8 cellular contexts compared by ENCODE assay signal in the genomic region with DNA sequence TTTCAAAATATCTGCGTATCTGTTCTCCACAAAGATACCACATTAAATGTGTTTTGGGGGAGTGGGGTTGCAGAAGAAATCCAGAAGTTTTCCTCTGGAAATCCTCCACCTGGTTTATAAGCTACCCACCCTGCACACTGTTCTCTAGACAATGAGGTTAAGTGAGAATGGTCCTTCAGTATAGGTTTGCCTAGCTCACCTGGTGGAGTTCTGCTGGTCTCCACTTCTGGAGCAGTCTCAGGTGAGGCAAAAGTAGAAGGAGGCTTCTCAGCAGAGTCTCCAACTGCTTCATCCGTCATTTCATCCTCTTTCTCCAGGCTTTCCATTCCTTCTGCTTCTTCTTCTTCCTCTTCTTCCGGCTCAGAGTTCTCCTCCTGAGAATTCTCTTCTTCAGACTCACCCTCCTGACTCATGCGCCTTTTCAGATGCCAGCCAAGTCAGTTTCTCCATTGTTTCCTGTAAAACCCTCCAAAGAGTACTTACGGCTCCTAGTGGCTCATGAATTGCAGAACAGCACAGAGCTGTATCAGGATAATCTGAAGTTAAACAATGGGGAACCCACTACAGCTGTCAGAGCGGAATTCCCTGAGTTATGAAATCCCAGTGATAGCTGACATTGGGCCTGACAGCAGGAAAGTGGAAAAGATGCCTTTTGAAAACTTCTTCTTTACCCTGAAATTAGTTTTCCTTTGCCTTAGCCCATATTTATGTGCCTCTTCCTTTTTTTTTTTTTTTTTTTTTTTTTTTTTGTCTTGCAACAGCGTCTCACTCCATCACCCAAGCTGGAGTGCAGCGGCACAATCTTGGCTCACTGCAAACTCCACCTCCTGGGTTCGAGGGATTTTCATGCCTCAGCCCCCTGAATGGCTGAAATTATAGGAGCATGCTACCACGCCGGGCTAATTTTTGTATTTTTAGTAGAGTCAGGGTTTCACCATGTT. TPM values are rescaled to one million over a fixed set of nuclear protein-coding genes. Genes with fewer than 3 reads are reported as not detected.
DNase-seq lines count a peak whose midpoint lies in the region; ATAC-seq, FAIRE-seq and TF ChIP-seq lines count a peak whose summit lies in the region.

No MANE protein-coding gene starts in this region.

- H3K4me1 ChIP-seq in small intestine (ENCODE audit: control insufficient read depth in 2 of 2, insufficient read depth in 1 of 2, low read depth in 1 of 2, low read length in 1 of 2), result peaks cover 0 to 2% of the 10 kb centered on the region in 2 donors

- H3K27me3 ChIP-seq in MG63 (no peaks in the 10 kb centered on the region), WERI-Rb-1 (ENCODE audit: insufficient read depth, low read depth, severe bottlenecking) (no peaks in the 10 kb centered on the region), small intestine (ENCODE audit: control insufficient read depth in 2 of 2, insufficient read depth in 2 of 2, low read length in 2 of 2) (no peaks in the 10 kb centered on the region)

- WGBS in small intestine, 3 donors, result 43 to 49% (median 48%) methylated on average over 11 of the region's 11 CpGs

- intact Hi-C loops in left ventricle myocardium superior (cut with micrococcal nuclease), result no loop called here

- no peak for FAIRE-seq in small intestine (lab: Jason Lieb, UNC)

- peak; percentile 41; the same call in 1 of the 2 replicates for TF ChIP-seq CTCF in WERI-Rb-1 (IDR thresholded peaks at IDR 0.05; ENCODE audit: low read depth, low read length)

- H3K27ac ChIP-seq in WERI-Rb-1, result no peak overlapping the region
- peak overlapping the region; percentile 50 to 68 for H3K27ac ChIP-seq in small intestine (ENCODE audit: low read depth in 1 of 2, low read length in 1 of 2)

- peak; percentile 54 for DNase-seq in DMS114 treated with DMSO at 0.1 percent for 48 hours (lab: John Stamatoyannopoulos, UW; ENCODE audit: unreplicated experiment)
- peak; percentile 62 for DNase-seq in MG63
- DNase-seq in WERI-Rb-1, result peak; percentile 34
- DNase-seq in left ventricle myocardium superior, result no peak
- DNase-seq in small intestine, result peak; percentile 79
- no peak for DNase-seq in NCI-H2029 treated with DMSO at 0.1 percent for 48 hours (lab: John Stamatoyannopoulos, UW)
- DNase-seq in T-helper 2 cell, result no peak

- H3K9me3 ChIP-seq in MG63, result peaks cover 10% of the 10 kb centered on the region
- peaks cover 15% of the 10 kb centered on the region for H3K9me3 ChIP-seq in WERI-Rb-1 (ENCODE audit: severe bottlenecking)
- H3K9me3 ChIP-seq in small intestine (ENCODE audit: control insufficient read depth, low read depth), result no peaks in the 10 kb centered on the region

- H3K4me3 ChIP-seq in MG63, result peak overlapping the region; percentile 42
- H3K4me3 ChIP-seq in WERI-Rb-1 (ENCODE audit: low read depth, low read length), result no peak overlapping the region
- H3K4me3 ChIP-seq in small intestine (ENCODE audit: low read depth in 1 of 2, low read length in 2 of 2), result peak overlapping the region in 1 of 2 donors; percentile 22

- ATAC-seq in left ventricle myocardium superior (peak; percentile 87), HG02981 (IDR thresholded peaks at IDR 0.05; ENCODE audit: unreplicated experiment) (no peak)

- H3K36me3 ChIP-seq in MG63 (peaks cover 10% of the 10 kb centered on the region), WERI-Rb-1 (no peaks in the 10 kb centered on the region), small intestine (ENCODE audit: control insufficient read depth in 2 of 2, insufficient read depth in 2 of 2, low read length in 2 of 2) (peaks cover 0 to 2% of the 10 kb centered on the region in 2 donors)

RNA-seq across cellular contexts. Expression of gene MSTO1, which starts 38.5 kb away (rescaled TPM):
- 32.4 and 59.4 TPM in 2 replicates for total RNA-seq in MG63 (2014; rRNA removed; shearing (Covaris generic); ENCODE audit: low replicate concordance)
- total RNA-seq in left ventricle myocardium superior, result 9.4 TPM
- 10 to 100 TPM; 13.4 to 25.2 (median 15.4) TPM for polyA plus RNA-seq in small intestine

RNA-seq across cellular contexts. Expression of gene YY1AP1, which starts 40.1 kb away (rescaled TPM):
- 32.6 and 48.1 TPM in 2 replicates for total RNA-seq in MG63 (2014; rRNA removed; shearing (Covaris generic); ENCODE audit: low replicate concordance)
- total RNA-seq in left ventricle myocardium superior, result 70.5 TPM
- polyA plus RNA-seq in small intestine, result 10 to 100 TPM; 29.4 to 35.8 (median 34.6) TPM

RNA-seq across cellular contexts. Expression of gene DAP3, which starts 40.4 kb away (rescaled TPM):
- total RNA-seq in MG63 (2014; rRNA removed; shearing (Covaris generic); ENCODE audit: low replicate concordance), result 79.0 and 111 TPM in 2 replicates
- total RNA-seq in left ventricle myocardium superior, result 123 TPM
- polyA plus RNA-seq in small intestine, result 10 to 100 TPM; 88.3 to 97.8 (median 94.6) TPM

Comparison
In these comparisons a context has a peak if more than half of its experiments do, and no peak if none do; other contexts are left out.
1. DNase-seq: peak in DMS114 treated with DMSO at 0.1 percent for 48 hours (single experiment), MG63 (single experiment), WERI-Rb-1 (single experiment) and small intestine (single experiment); none in left ventricle myocardium superior (single experiment), NCI-H2029 treated with DMSO at 0.1 percent for 48 hours (single experiment) and T-helper 2 cell (0 of 5).